8 cellular contexts compared by ENCODE assay signal in genomic region chr3:19947549-19948071, GRCh38. TPM values are rescaled to one million over a fixed set of nuclear protein-coding genes. Genes with fewer than 3 reads are reported as not detected.
DNase-seq lines count a peak whose midpoint lies in the region; ATAC-seq and TF ChIP-seq lines count a peak whose summit lies in the region.

No MANE protein-coding gene starts in this region.

- TF ChIP-seq CTCF in 22Rv1 (IDR thresholded peaks at IDR 0.05) (no peak), OCI-LY7 (conservative IDR thresholded peaks at IDR 0.05; ENCODE audit: low read length) (no peak), neural cell (IDR thresholded peaks at IDR 0.05; ENCODE audit: poor library complexity, severe bottlenecking) (no peak), testis (IDR thresholded peaks at IDR 0.05) (no peak)

- H3K9me3 Mint-ChIP-seq in activated T-helper 17 cell treated with anti-CD3 and anti-CD28 coated beads, Interleukin-2, amount 50 U/mL, for 72 hours, result no peaks in the 10 kb centered on the region

- peak overlapping the region; percentile 97 for H3K4me2 ChIP-seq in OCI-LY7 (ENCODE audit: low read length)
- H3K4me2 ChIP-seq in neural cell (ENCODE audit: low read length), result peak overlapping the region; percentile 79

- H3K27me3 ChIP-seq in neural cell (ENCODE audit: insufficient read depth, low read depth, low read length), result no peaks in the 10 kb centered on the region
- H3K27me3 ChIP-seq in testis, result no peaks in the 10 kb centered on the region

- peak overlapping the region; percentile 96 for H3K27ac ChIP-seq in 22Rv1
- peak overlapping the region; percentile 73 for H3K27ac ChIP-seq in OCI-LY7 (ENCODE audit: low read depth, low read length, poor library complexity, severe bottlenecking)
- H3K27ac ChIP-seq in neural cell (ENCODE audit: low read length), result peak overlapping the region; percentile 97
- peak overlapping the region; percentile 96 to 98 for H3K27ac ChIP-seq in testis

- H3K36me3 Mint-ChIP-seq in activated T-helper 17 cell treated with anti-CD3 and anti-CD28 coated beads, Interleukin-2, amount 50 U/mL, for 72 hours (ENCODE audit: low read depth), result peaks cover 58% of the 10 kb centered on the region

- H3K36me3 ChIP-seq in OCI-LY7 (ENCODE audit: insufficient read depth, low read length) (peaks cover 26% of the 10 kb centered on the region), neural cell (ENCODE audit: insufficient read depth, low read length) (no peaks in the 10 kb centered on the region), testis (ENCODE audit: low read depth, missing control alignments) (no peaks in the 10 kb centered on the region)

- peak overlapping the region; percentile 82 for H3K4me3 Mint-ChIP-seq in activated T-helper 17 cell treated with anti-CD3 and anti-CD28 coated beads, Interleukin-2, amount 50 U/mL, for 72 hours

- TF ChIP-seq EP300 in neural cell (conservative IDR thresholded peaks at IDR 0.05; ENCODE audit: poor library complexity, severe bottlenecking), result no peak

- WGBS in testis, 2 donors, result 0 to 1% methylated on average over 3 to 27 of the region's 27 CpGs

- POLR2A ChIA-PET in OCI-LY7 (lab: Charles Lee), result interaction anchor here (0.6 to 1.7 kb wide), 6 partner anchors 19 to 239 kb away, joined by 3 to 10 read pairs (median 3); no protein-coding TSS in a partner anchor

- H3K4me3 ChIP-seq in OCI-LY7 (ENCODE audit: low read depth, low read length, poor library complexity, severe bottlenecking) (peak overlapping the region; percentile 91), neural cell (ENCODE audit: low read length) (peak overlapping the region; percentile 95), testis (peak overlapping the region; percentile 89 to 98)

- H3K4me1 ChIP-seq in OCI-LY7 (ENCODE audit: insufficient read depth, low read length, poor library complexity, severe bottlenecking) (peaks cover 30% of the 10 kb centered on the region), testis (peaks cover 14% of the 10 kb centered on the region)

- no peaks in the 10 kb centered on the region for H3K27me3 Mint-ChIP-seq in activated T-helper 17 cell treated with anti-CD3 and anti-CD28 coated beads, Interleukin-2, amount 50 U/mL, for 72 hours

- H3K9me2 ChIP-seq in OCI-LY7 (ENCODE audit: insufficient read depth, low read length) (no peaks in the 10 kb centered on the region), neural cell (ENCODE audit: insufficient read depth, low read length) (no peaks in the 10 kb centered on the region)

- H3K9ac ChIP-seq in neural cell (ENCODE audit: low read length), result peak overlapping the region; percentile 96

- intact Hi-C loops in OCI-LY7 (cut with micrococcal nuclease; ENCODE audit: unreplicated experiment) (loop anchor here (1.0 to 10.0 kb wide), 3 partner anchors 94 to 403 kb away; partner anchors contain the start of gene SGO1), testis (cut with DNase I; ENCODE audit: low total_unique reads) (no loop called here)

- ATAC-seq in GM19023 (IDR thresholded peaks at IDR 0.05; ENCODE audit: unreplicated experiment), result peak; percentile 24
- peak; percentile 16 for ATAC-seq in HG03280 (IDR thresholded peaks at IDR 0.05; ENCODE audit: unreplicated experiment)
- ATAC-seq in activated T-helper 17 cell treated with anti-CD3 and anti-CD28 coated beads, Interleukin-2, amount 50 U/mL, for 72 hours (replicated peaks), result peak; percentile 46

- H3K79me2 ChIP-seq in OCI-LY7 (ENCODE audit: insufficient read depth, low read depth, low read length) (peaks cover 52% of the 10 kb centered on the region), neural cell (replicated peaks; ENCODE audit: insufficient read depth, low read length) (peaks cover 53% of the 10 kb centered on the region)

- no TSS peak for BruUV-seq in OCI-LY7 (replicated peaks; lab: Mats Ljungman, UMichigan)

- H3K9me3 ChIP-seq in OCI-LY7 (ENCODE audit: low read length) (no peaks in the 10 kb centered on the region), neural cell (ENCODE audit: low read length) (no peaks in the 10 kb centered on the region), testis (no peaks in the 10 kb centered on the region)

- CTCF ChIA-PET in OCI-LY7 (lab: Charles Lee; ENCODE audit: unreplicated experiment), result no interaction called here

- H4K20me1 ChIP-seq in OCI-LY7 (ENCODE audit: insufficient read depth, low read length) (peaks cover 18% of the 10 kb centered on the region), neural cell (ENCODE audit: insufficient read depth) (no peaks in the 10 kb centered on the region)

- TF ChIP-seq POLR2A in testis (IDR thresholded peaks at IDR 0.05), result no peak

- no peak for TF ChIP-seq RAD21 in neural cell (conservative IDR thresholded peaks at IDR 0.05)

- H3K27ac Mint-ChIP-seq in activated T-helper 17 cell treated with anti-CD3 and anti-CD28 coated beads, Interleukin-2, amount 50 U/mL, for 72 hours, result peak overlapping the region; percentile 92

- no peaks in the 10 kb centered on the region for H3F3A ChIP-seq in neural cell (ENCODE audit: insufficient read depth, low read length, poor library complexity, severe bottlenecking)

- H2AFZ ChIP-seq in OCI-LY7 (ENCODE audit: low read length), result peak overlapping the region; percentile 96
- peak overlapping the region; percentile 96 for H2AFZ ChIP-seq in neural cell (ENCODE audit: low read depth, low read length)

- H3K4me1 Mint-ChIP-seq in activated T-helper 17 cell treated with anti-CD3 and anti-CD28 coated beads, Interleukin-2, amount 50 U/mL, for 72 hours, result peaks cover 14% of the 10 kb centered on the region

- peak; percentile 42 for DNase-seq in OCI-LY7 (ENCODE audit: low spot score)
- DNase-seq in fibroblast of peridontal ligament (ENCODE audit: extremely low read depth), result peak; percentile 42
- peak; percentile 71 for DNase-seq in testis

TF ChIP-seq in neural cell, 6 proteins besides CTCF, POLR2A, EP300 and RAD21:
- TF ChIP-seq MXI1 (conservative IDR thresholded peaks at IDR 0.05; ENCODE audit: poor library complexity, severe bottlenecking), result no peak
- TF ChIP-seq EZH2 (IDR thresholded peaks at IDR 0.05; ENCODE audit: borderline replicate concordance, insufficient read depth, low read length, poor library complexity, severe bottlenecking), result no peak
- no peak for TF ChIP-seq POLR2AphosphoS5 (IDR thresholded peaks at IDR 0.05)
- no peak for TF ChIP-seq REST (IDR thresholded peaks at IDR 0.05; ENCODE audit: borderline replicate concordance)
- no peak for TF ChIP-seq TAF1 (IDR thresholded peaks at IDR 0.05; ENCODE audit: low read depth)
- peak; percentile 23 for TF ChIP-seq SMC3 (conservative IDR thresholded peaks at IDR 0.05; ENCODE audit: poor library complexity)

RNA-seq across cellular contexts. Expression of gene RAB5A, which starts 0.7 kb away (rescaled TPM):
- total RNA-seq in OCI-LY7 (2014; rRNA removed; shearing (Covaris generic)), result 24.5 and 26.1 TPM in 2 replicates
- total RNA-seq in OCI-LY7 (2022), result 39.2 and 50.2 TPM in 2 replicates
- total RNA-seq in activated T-helper 17 cell treated with anti-CD3 and anti-CD28 coated beads, Interleukin-2, amount 50 U/mL, for 72 hours, result 10 to 100 TPM; 53.6 to 55.7 TPM
- polyA plus RNA-seq in neural cell, result 47.2 and 54.0 TPM in 2 replicates
- 100 and 111 TPM in 2 replicates for polyA minus RNA-seq in neural cell
- total RNA-seq in testis, result 10 to 100 TPM; 55.6 to 62.6 TPM
- 43.4 TPM for polyA plus RNA-seq in testis (ENCODE audit: insufficient read depth, low read depth, low replicate concordance)

RNA-seq across cellular contexts. Expression of gene EFHB, which starts 13.6 kb away (rescaled TPM):
- total RNA-seq in OCI-LY7 (2014; rRNA removed; shearing (Covaris generic)), result 0.51 TPM in 1 of 2 replicates, not detected in the other
- total RNA-seq in OCI-LY7 (2022) (0.86 TPM in 1 of 2 replicates, not detected in the other), testis (10 to 100 TPM in 1 of 2 donors, 1 to 10 TPM in 1; 9.4 to 22.0 TPM)
- total RNA-seq in activated T-helper 17 cell treated with anti-CD3 and anti-CD28 coated beads, Interleukin-2, amount 50 U/mL, for 72 hours, result under 1 TPM; 0.58 to 0.86 TPM
- polyA plus RNA-seq in neural cell (1.0 and 4.3 TPM in 2 replicates), testis (ENCODE audit: insufficient read depth, low read depth, low replicate concordance) (32.9 TPM)
- 1.7 and 1.9 TPM in 2 replicates for polyA minus RNA-seq in neural cell

Comparison
In these comparisons a context has a peak if more than half of its experiments do, and no peak if none do; other contexts are left out.
1. Peak in every context shown above with its lines: DNase-seq, ATAC-seq, H3K4me3 ChIP-seq and H3K27ac ChIP-seq.
2. RNA of gene EFHB, which starts 13.6 kb away (total RNA-seq): 9.4 to 22.0 TPM in testis; 0.58 to 0.86 TPM in activated T-helper 17 cell treated with anti-CD3 and anti-CD28 coated beads, Interleukin-2, amount 50 U/mL, for 72 hours and 0.51 to 0.86 TPM in OCI-LY7; every median in the first group is over 4 times any median in the second.